In genomic region chr6:140784573-140784972, GRCh38 we compare ENCODE assay signal across 26 cellular contexts.
DNase-seq lines count a peak whose midpoint lies in the region; ATAC-seq, FAIRE-seq and TF ChIP-seq lines count a peak whose summit lies in the region.
"Had no signal": no experiment of that assay in that cellular context is flagged by ENCODE, and none has a peak within 500 bp of the region (broad histone marks: within the 10 kb centered on the region; RNA-seq: fewer than 3 reads in every experiment).

No MANE protein-coding gene starts in this region.

- H3K4me2 ChIP-seq in SK-N-SH (no peak overlapping the region), keratinocyte (ENCODE audit: control insufficient read depth, extremely low read depth, insufficient read depth, low read depth, low read length) (no peak overlapping the region)
- H3K4me2 ChIP-seq: hepatocyte had no signal

- CTCF ChIA-PET in SK-N-SH (lab: Yijun Ruan, JAX), result no interaction called here

- H3K36me3 ChIP-seq in SK-N-SH (replicated peaks in 1 of 2; ENCODE audit: control insufficient read depth in 1 of 2, insufficient read depth in 2 of 2, low read length in 1 of 2), result peaks cover 0 to 3% of the 10 kb centered on the region in 2 experiments
- no peaks in the 10 kb centered on the region for H3K36me3 ChIP-seq in bronchial epithelial cell (ENCODE audit: control insufficient read depth, insufficient read depth, low read length)
- no peaks in the 10 kb centered on the region for H3K36me3 ChIP-seq in keratinocyte (ENCODE audit: control insufficient read depth in 2 of 2, extremely low read depth in 1 of 2, insufficient read depth in 2 of 2, low read length in 2 of 2)
- H3K36me3 ChIP-seq: adrenal gland had no signal

- H3K27me3 ChIP-seq in SK-N-SH (ENCODE audit: insufficient read depth) (no peaks in the 10 kb centered on the region), bronchial epithelial cell (ENCODE audit: control insufficient read depth, insufficient read depth, low read length) (no peaks in the 10 kb centered on the region), keratinocyte (ENCODE audit: control insufficient read depth, extremely low read depth, insufficient read depth, low read length) (no peaks in the 10 kb centered on the region)
- H3K27me3 ChIP-seq: adrenal gland, hepatocyte, testis had no signal

- peaks cover 10% of the 10 kb centered on the region for H3F3A ChIP-seq in SK-N-SH (replicated peaks; ENCODE audit: insufficient read depth)

- dilution Hi-C loops in keratinocyte (cut with MboI; ENCODE audit: extremely low pct_ligation_motif_present, low sequenced_read_pairs), result no loop called here

- H3K27ac ChIP-seq in SK-N-SH (ENCODE audit: low read depth in 2 of 2, low read length in 1 of 2) (peak overlapping the region; percentile 39 to 44; a peak in 3 of 4 replicates), keratinocyte (ENCODE audit: control insufficient read depth, insufficient read depth, low read length) (peak overlapping the region; percentile 16)
- H3K27ac ChIP-seq: 22Rv1, adrenal gland, hepatocyte, psoas muscle, testis had no signal

- no peak for TF ChIP-seq RAD21 in SK-N-SH (IDR thresholded peaks at IDR 0.05; ENCODE audit: low read length)

- POLR2A ChIA-PET in SK-N-SH (lab: Yijun Ruan, JAX), result no interaction called here

- no peaks in the 10 kb centered on the region for H3K9me1 ChIP-seq in keratinocyte (ENCODE audit: control insufficient read depth, extremely low read depth, insufficient read depth, low read length)

- H3K9me2 ChIP-seq in SK-N-SH, result no peaks in the 10 kb centered on the region

- FAIRE-seq in bronchial epithelial cell (lab: Jason Lieb, UNC) (no peak), keratinocyte (lab: Jason Lieb, UNC) (peak; percentile 39)
- FAIRE-seq: endometrium had no signal

- no peak overlapping the region for H3K9ac ChIP-seq in SK-N-SH
- H3K9ac ChIP-seq in keratinocyte (ENCODE audit: control insufficient read depth, extremely low read depth, insufficient read depth, low read length), result no peak overlapping the region

- DNase-seq in SK-N-SH (no peak), bronchial epithelial cell (ENCODE audit: low read depth) (peak; percentile 90), keratinocyte (ENCODE audit: low read depth, low spot score) (peak; percentile 42), NCI-H446 (lab: John Stamatoyannopoulos, UW) (no peak)
- DNase-seq in activated effector memory CD4-positive, alpha-beta T cell treated with Interleukin-2 at 50 U/mL for 16 hours, result no peak
- DNase-seq: activated CD4-positive, alpha-beta T cell treated with anti-CD3 and anti-CD28 coated beads for 1 hour; activated CD8-positive, alpha-beta T cell treated with anti-CD3 and anti-CD28 coated beads, Interleukin-2, amount 10 ng/mL, durations not matched to agents 7 days and 5 days; activated naive CD4-positive, alpha-beta T cell; adrenal gland; DMS79 treated with DMSO at 0.1 percent for 48 hours; foreskin melanocyte; GOT3; immature natural killer cell; MM.1S; NCI-H1436; NCI-H524; psoas muscle; Right ventricle myocardium superior; stimulated activated naive B cell treated with anti-CD40 and anti-IgM and Interleukin-4, amounts not matched to agents 10 μg/mL and 1 μg/mL and 100 μg/mL, for 72 hours; testis had no signal

- no peaks in the 10 kb centered on the region for H4K20me1 ChIP-seq in SK-N-SH (ENCODE audit: insufficient read depth)
- no peaks in the 10 kb centered on the region for H4K20me1 ChIP-seq in keratinocyte (ENCODE audit: control insufficient read depth, extremely low read depth, insufficient read depth, low read length)

- no peak overlapping the region for H2AFZ ChIP-seq in SK-N-SH (ENCODE audit: low read depth)
- no peak overlapping the region for H2AFZ ChIP-seq in keratinocyte (ENCODE audit: control insufficient read depth, low read length)
- H2AFZ ChIP-seq: hepatocyte had no signal

- H3K4me3 ChIP-seq in SK-N-SH (ENCODE audit: low read depth in 2 of 2, low read length in 1 of 2) (no peak overlapping the region), bronchial epithelial cell (ENCODE audit: low read depth, low read length) (no peak overlapping the region), keratinocyte (ENCODE audit: control insufficient read depth in 2 of 3, extremely low read depth in 1 of 3, insufficient read depth in 2 of 3, low read depth in 1 of 3, low read length in 3 of 3) (no peak overlapping the region)
- H3K4me3 ChIP-seq: adrenal gland, hepatocyte, psoas muscle, testis had no signal

- H3K79me2 ChIP-seq in SK-N-SH (ENCODE audit: insufficient read depth) (no peaks in the 10 kb centered on the region), keratinocyte (ENCODE audit: control insufficient read depth, insufficient read depth, low read length) (no peaks in the 10 kb centered on the region)
- H3K79me2 ChIP-seq: hepatocyte had no signal

- H3K4me1 ChIP-seq in SK-N-SH (ENCODE audit: control insufficient read depth in 1 of 2, insufficient read depth in 2 of 2, low read depth in 1 of 2, low read length in 1 of 2) (no peaks in the 10 kb centered on the region; a peak in 1 of 4 replicates), keratinocyte (ENCODE audit: control insufficient read depth, extremely low read depth, insufficient read depth, low read length) (peaks cover 12% of the 10 kb centered on the region)
- H3K4me1 ChIP-seq: adrenal gland, psoas muscle, testis had no signal

- no peak for ATAC-seq in SK-N-SH treated with all-trans-retinoic acid at 6 μM for 48 hours
- no peak for ATAC-seq in GM18858 (IDR thresholded peaks at IDR 0.05; ENCODE audit: unreplicated experiment)
- no peak for ATAC-seq in HG03439 (IDR thresholded peaks at IDR 0.05; ENCODE audit: unreplicated experiment)
- ATAC-seq: activated CD8-positive, alpha-beta T cell treated with anti-CD3 and anti-CD28 coated beads, Interleukin-2, amount 10 ng/mL, durations not matched to agents 7 days and 5 days; psoas muscle; stimulated activated naive B cell treated with anti-CD40 and anti-IgM and Interleukin-4, amounts not matched to agents 10 μg/mL and 1 μg/mL and 100 μg/mL, for 72 hours had no signal

- WGBS in SK-N-SH (ENCODE audit: low lambda C conversion rate), result 23% methylated on average over 2 of the region's 2 CpGs

- TF ChIP-seq CTCF in SK-N-SH (IDR thresholded peaks at IDR 0.05) (no peak), bronchial epithelial cell (IDR thresholded peaks at IDR 0.05; ENCODE audit: insufficient read depth, low read length, severe bottlenecking) (no peak), keratinocyte (optimal IDR thresholded peaks at IDR 0.05 in 1 of 3, IDR thresholded peaks at IDR 0.05 in 1 of 3, conservative IDR thresholded peaks at IDR 0.05 in 1 of 3; ENCODE audit: extremely low read depth in 1 of 3, insufficient read depth in 2 of 3, low read length in 3 of 3) (no peak)

- no peaks in the 10 kb centered on the region for H3K9me3 ChIP-seq in SK-N-SH
- H3K9me3 ChIP-seq in keratinocyte (ENCODE audit: control insufficient read depth, low read depth, low read length), result no peaks in the 10 kb centered on the region
- H3K9me3 ChIP-seq: adrenal gland, psoas muscle, testis had no signal

- no peak for TF ChIP-seq EP300 in SK-N-SH (IDR thresholded peaks at IDR 0.05; ENCODE audit: borderline replicate concordance in 1 of 2, low read depth in 1 of 2, low read length in 1 of 2)

TF ChIP-seq in SK-N-SH, 30 proteins besides CTCF, POLR2A, EP300 and RAD21 (continues in another document):
- TF ChIP-seq FOSL2 (IDR thresholded peaks at IDR 0.05; ENCODE audit: borderline replicate concordance, low read depth) (peak; percentile 53; the same call in 1 of the 2 replicates), FOXJ3 (CRISPR knock-in tag; IDR thresholded peaks at IDR 0.05) (no peak), MXI1 (IDR thresholded peaks at IDR 0.05; ENCODE audit: low read depth, low read length) (no peak)

TF ChIP-seq in SK-N-SH treated with all-trans-retinoic acid at 6 μM for 48 hours, 23 proteins besides CTCF, POLR2A, EP300 and RAD21 (continues in another document):
- TF ChIP-seq RARB (CRISPR knock-in tag; IDR thresholded peaks at IDR 0.05), result no peak
- TF ChIP-seq SNAI2 (CRISPR knock-in tag; IDR thresholded peaks at IDR 0.05), result no peak
- TF ChIP-seq PPARA (CRISPR knock-in tag; IDR thresholded peaks at IDR 0.05; ENCODE audit: borderline replicate concordance), result no peak
- no peak for TF ChIP-seq CSRNP3 (CRISPR knock-in tag; IDR thresholded peaks at IDR 0.05)
- no peak for TF ChIP-seq TOX (CRISPR knock-in tag; IDR thresholded peaks at IDR 0.05; ENCODE audit: borderline replicate concordance)
- TF ChIP-seq, protein P1, sequence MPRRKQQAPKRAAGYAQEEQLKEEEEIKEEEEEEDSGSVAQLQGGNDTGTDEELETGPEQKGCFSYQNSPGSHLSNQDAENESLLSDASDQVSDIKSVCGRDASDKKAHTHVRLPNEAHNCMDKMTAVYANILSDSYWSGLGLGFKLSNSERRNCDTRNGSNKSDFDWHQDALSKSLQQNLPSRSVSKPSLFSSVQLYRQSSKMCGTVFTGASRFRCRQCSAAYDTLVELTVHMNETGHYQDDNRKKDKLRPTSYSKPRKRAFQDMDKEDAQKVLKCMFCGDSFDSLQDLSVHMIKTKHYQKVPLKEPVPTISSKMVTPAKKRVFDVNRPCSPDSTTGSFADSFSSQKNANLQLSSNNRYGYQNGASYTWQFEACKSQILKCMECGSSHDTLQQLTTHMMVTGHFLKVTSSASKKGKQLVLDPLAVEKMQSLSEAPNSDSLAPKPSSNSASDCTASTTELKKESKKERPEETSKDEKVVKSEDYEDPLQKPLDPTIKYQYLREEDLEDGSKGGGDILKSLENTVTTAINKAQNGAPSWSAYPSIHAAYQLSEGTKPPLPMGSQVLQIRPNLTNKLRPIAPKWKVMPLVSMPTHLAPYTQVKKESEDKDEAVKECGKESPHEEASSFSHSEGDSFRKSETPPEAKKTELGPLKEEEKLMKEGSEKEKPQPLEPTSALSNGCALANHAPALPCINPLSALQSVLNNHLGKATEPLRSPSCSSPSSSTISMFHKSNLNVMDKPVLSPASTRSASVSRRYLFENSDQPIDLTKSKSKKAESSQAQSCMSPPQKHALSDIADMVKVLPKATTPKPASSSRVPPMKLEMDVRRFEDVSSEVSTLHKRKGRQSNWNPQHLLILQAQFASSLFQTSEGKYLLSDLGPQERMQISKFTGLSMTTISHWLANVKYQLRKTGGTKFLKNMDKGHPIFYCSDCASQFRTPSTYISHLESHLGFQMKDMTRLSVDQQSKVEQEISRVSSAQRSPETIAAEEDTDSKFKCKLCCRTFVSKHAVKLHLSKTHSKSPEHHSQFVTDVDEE (CRISPR knock-in tag; IDR thresholded peaks at IDR 0.05), result no peak
- no peak for TF ChIP-seq ZFP30 (CRISPR knock-in tag; IDR thresholded peaks at IDR 0.05)

Comparison
In these comparisons a context has a peak if more than half of its experiments do, and no peak if none do; other contexts are left out.
1. DNase-seq: peak in bronchial epithelial cell (single experiment) and keratinocyte (single experiment); none in SK-N-SH (single experiment), NCI-H446 (0 of 2) and activated effector memory CD4-positive, alpha-beta T cell treated with Interleukin-2 at 50 U/mL for 16 hours (single experiment).